Comparison of ENCODE assay signal across 26 cellular contexts in the genomic region with DNA sequence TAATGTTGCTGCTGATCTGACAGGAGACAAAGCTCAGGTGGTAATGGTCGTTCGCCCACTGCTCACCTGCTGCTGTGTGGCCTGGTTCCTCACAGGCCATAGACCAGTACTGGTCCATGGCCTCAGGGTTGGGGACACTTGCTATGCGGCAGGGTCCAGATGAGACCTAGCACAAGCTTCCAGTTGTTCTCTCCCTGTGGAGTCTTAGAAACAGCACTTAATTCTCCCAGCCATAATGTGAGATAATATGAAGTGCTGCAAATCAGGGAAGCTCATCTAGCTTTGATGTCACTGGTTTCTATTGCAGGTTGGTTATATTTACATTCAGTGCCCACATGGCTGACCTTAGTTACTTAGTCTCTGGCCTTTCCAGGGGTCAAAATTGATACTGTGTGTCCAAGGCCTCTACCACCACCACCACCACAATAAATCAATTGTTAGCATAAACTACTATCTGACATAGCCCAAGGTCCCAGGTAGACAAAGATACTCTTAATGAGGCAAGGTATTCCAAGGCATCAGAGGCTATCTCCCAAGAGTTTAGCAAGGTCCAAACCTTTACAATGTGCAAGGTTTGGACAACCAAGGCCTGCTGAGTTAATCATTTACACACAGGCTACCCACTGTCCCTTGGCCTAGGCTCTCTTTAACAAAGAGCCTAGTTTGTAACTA.
"Had no signal": no experiment of that assay in that cellular context is flagged by ENCODE, and none has a peak within 500 bp of the region (broad histone marks: within the 10 kb centered on the region; RNA-seq: fewer than 3 reads in every experiment).

No MANE protein-coding gene starts in this region.

- H3K4me1 ChIP-seq: right atrium auricular region had no signal

- H3K9me3 Mint-ChIP-seq: activated T-helper 2 cell treated with anti-CD3 and anti-CD28 coated beads, Interferon-gamma antibody, Interleukin-2, Interleukin-4, amounts not matched to agents 10 μg/mL and 5 μg/mL and 100 μg/mL, durations not matched to agents 14 hours and 24 hours and 36 hours; stimulated activated effector memory CD8-positive, alpha-beta T cell treated with anti-CD3 and anti-CD28 coated beads, Interleukin-12 subunit alpha, Interleukin-12 subunit beta, amount 100 ng/mL, for 72 hours; T-helper 2 cell treated with Interferon-gamma antibody and Interleukin-4, amounts not matched to agents 5 μg/mL and 100 μg/mL, for 36 hours had no signal

- ATAC-seq: activated T-cell treated with anti-CD3 and anti-CD28 coated beads, Interleukin-2, amount 50 U/mL, for 4 hours; esophagus mucosa; psoas muscle; stimulated activated effector memory CD8-positive, alpha-beta T cell treated with anti-CD3 and anti-CD28 coated beads, Interleukin-12 subunit alpha, Interleukin-12 subunit beta, amount 100 ng/mL, for 72 hours had no signal

- H3K4me3 ChIP-seq: left ventricle myocardium inferior, ovary, psoas muscle, right atrium auricular region, testis, vagina had no signal

- H3K27ac ChIP-seq: left ventricle myocardium inferior, neutrophil, ovary, psoas muscle, right atrium auricular region, testis, vagina, WERI-Rb-1 had no signal

- H3K36me3 ChIP-seq: ovary had no signal

- H3K27me3 ChIP-seq: neutrophil, ovary, right atrium auricular region, testis, vagina had no signal

- DNase-seq: activated CD4-positive, alpha-beta T cell treated with anti-CD3 and anti-CD28 coated beads for 1 hour; activated CD8-positive, alpha-beta memory T cell treated with anti-CD3 and anti-CD28 coated beads, Interleukin-2, amount 50 U/mL, for 48 hours; activated naive CD4-positive, alpha-beta T cell; activated T-cell treated with anti-CD3 and anti-CD28 coated beads, Interleukin-2, amount 50 U/mL, for 4 hours; aorta; central memory CD4-positive, alpha-beta T cell; dermis blood vessel endothelial cell; effector memory CD4-positive, alpha-beta T cell; foreskin melanocyte; kidney glomerular epithelial cell; left ventricle myocardium inferior; mammary epithelial cell; ovary; psoas muscle; testis; trophoblast cell; WERI-Rb-1 had no signal

- H3K9me3 ChIP-seq: left ventricle myocardium inferior, neutrophil, ovary, psoas muscle, right atrium auricular region, testis, vagina had no signal

- H3K4me3 Mint-ChIP-seq: activated T-cell treated with anti-CD3 and anti-CD28 coated beads, Interleukin-2, amount 50 U/mL, for 4 hours; mesothelial cell of epicardium; nephron; stimulated activated effector memory CD8-positive, alpha-beta T cell treated with anti-CD3 and anti-CD28 coated beads, Interleukin-12 subunit alpha, Interleukin-12 subunit beta, amount 100 ng/mL, for 72 hours; T-helper 2 cell treated with Interferon-gamma antibody and Interleukin-4, amounts not matched to agents 5 μg/mL and 100 μg/mL, for 36 hours had no signal

- H3K27ac Mint-ChIP-seq: activated T-helper 2 cell treated with anti-CD3 and anti-CD28 coated beads, Interferon-gamma antibody, Interleukin-2, Interleukin-4, amounts not matched to agents 10 μg/mL and 5 μg/mL and 100 μg/mL, durations not matched to agents 14 hours and 24 hours and 36 hours; mesothelial cell of epicardium; nephron; stimulated activated effector memory CD8-positive, alpha-beta T cell treated with anti-CD3 and anti-CD28 coated beads, Interleukin-12 subunit alpha, Interleukin-12 subunit beta, amount 100 ng/mL, for 72 hours; T-helper 2 cell treated with Interferon-gamma antibody and Interleukin-4, amounts not matched to agents 5 μg/mL and 100 μg/mL, for 36 hours had no signal
